In genomic region chr22:41468381-41469217, GRCh38 we compare ENCODE assay signal across 8 cellular contexts. TPM values are rescaled to one million over a fixed set of nuclear protein-coding genes. Genes with fewer than 3 reads are reported as not detected.
A peak's percentile ranks its signal among the peaks of the same experiment; 100 is the strongest.
DNase-seq lines count a peak whose midpoint lies in the region; ATAC-seq and TF ChIP-seq lines count a peak whose summit lies in the region.

Gene ACO2, plus strand, starts transcription at chr22:41469117. Its CDS starts 30 bp downstream, at chr22:41469147.
Gene PHF5A, minus strand, starts transcription at chr22:41468692. Its CDS starts 39 bp downstream, at chr22:41468653.

- intact Hi-C loops in left ventricle myocardium inferior (cut with micrococcal nuclease), result no loop called here

- H3K9me3 ChIP-seq in T-helper 17 cell (ENCODE audit: control insufficient read depth, low read length, poor library complexity, severe bottlenecking), result no peaks in the 10 kb centered on the region
- no peaks in the 10 kb centered on the region for H3K9me3 ChIP-seq in left ventricle myocardium inferior (replicated peaks)

- peaks cover 28% of the 10 kb centered on the region for H3K4me1 Mint-ChIP-seq in T-helper 17 cell
- H3K4me1 Mint-ChIP-seq in progenitor cell of endocrine pancreas (ENCODE audit: low read depth), result peaks cover 24% of the 10 kb centered on the region

- H3K36me3 Mint-ChIP-seq in T-helper 17 cell (ENCODE audit: low read depth) (no peaks in the 10 kb centered on the region), progenitor cell of endocrine pancreas (ENCODE audit: insufficient read depth) (peaks cover 15% of the 10 kb centered on the region)

- H3K4me3 Mint-ChIP-seq in T-helper 17 cell, result peak within 1 kb of the TSS; percentile 98
- H3K4me3 Mint-ChIP-seq in progenitor cell of endocrine pancreas (ENCODE audit: low read depth), result peak within 1 kb of the TSS; percentile 95

- no peaks in the 10 kb centered on the region for H3K27me3 ChIP-seq in left ventricle myocardium inferior (ENCODE audit: low read depth)

- no peaks in the 10 kb centered on the region for H3K27me3 Mint-ChIP-seq in T-helper 17 cell
- no peaks in the 10 kb centered on the region for H3K27me3 Mint-ChIP-seq in progenitor cell of endocrine pancreas

- TF ChIP-seq CTCF in left ventricle myocardium inferior (IDR thresholded peaks at IDR 0.05; ENCODE audit: borderline replicate concordance) (peak; percentile 9), progenitor cell of endocrine pancreas (IDR thresholded peaks at IDR 0.05; ENCODE audit: unreplicated experiment) (no peak)

- H3K27ac ChIP-seq in left ventricle myocardium inferior (replicated peaks), result peak within 1 kb of the TSS; percentile 98

- H3K27ac Mint-ChIP-seq in T-helper 17 cell (peak within 1 kb of the TSS; percentile 100), progenitor cell of endocrine pancreas (peak within 1 kb of the TSS; percentile 100)

- no peaks in the 10 kb centered on the region for H3K9me3 Mint-ChIP-seq in progenitor cell of endocrine pancreas (ENCODE audit: low read depth)

- peak; percentile 99 for DNase-seq in NCI-H1694 treated with DMSO at 0.1 percent for 48 hours (lab: John Stamatoyannopoulos, UW)
- DNase-seq in T-helper 17 cell, result peak; percentile 91 to 97 (median 93)
- peak; percentile 74 to 99 (median 96) for DNase-seq in amygdala (lab: John Stamatoyannopoulos, UW)
- peak; percentile 98 for DNase-seq in left ventricle myocardium inferior
- peak; percentile 96 for DNase-seq in progenitor cell of endocrine pancreas (ENCODE audit: low spot score, unreplicated experiment)
- DNase-seq in ureter (ENCODE audit: low spot score), result peak; percentile 98

- peaks cover 50% of the 10 kb centered on the region for H3K36me3 ChIP-seq in left ventricle myocardium inferior

- peak within 1 kb of the TSS; percentile 97 for H3K4me3 ChIP-seq in left ventricle myocardium inferior

- ATAC-seq in HG02885 (IDR thresholded peaks at IDR 0.05; ENCODE audit: poor library complexity, unreplicated experiment) (peak; percentile 88), T-helper 17 cell (peak; percentile 91)

- peak; percentile 69 for TF ChIP-seq POLR2A in GM15510 (IDR thresholded peaks at IDR 0.05; ENCODE audit: borderline replicate concordance, extremely low read depth, insufficient read length)

- peaks cover 70% of the 10 kb centered on the region for H3K4me1 ChIP-seq in left ventricle myocardium inferior

RNA-seq across cellular contexts. Expression of gene ACO2, which starts in this region (rescaled TPM):
- total RNA-seq in T-helper 17 cell (10 to 100 TPM; 77.2 to 81.9 TPM), left ventricle myocardium inferior (851 TPM), progenitor cell of endocrine pancreas (67.4 and 69.7 TPM in 2 replicates), ureter (121 TPM)

RNA-seq across cellular contexts. Expression of gene PHF5A, which starts in this region (rescaled TPM):
- total RNA-seq in T-helper 17 cell (10 to 100 TPM; 31.7 to 39.6 TPM), left ventricle myocardium inferior (23.9 TPM), progenitor cell of endocrine pancreas (44.3 and 52.9 TPM in 2 replicates), ureter (32.3 TPM)

Comparison
In these comparisons a context has a peak if more than half of its experiments do, and no peak if none do; other contexts are left out.
1. Peak in every context shown above with its lines: DNase-seq, ATAC-seq, H3K4me3 ChIP-seq and H3K27ac ChIP-seq.